In genomic region chr7:150479023-150479716, GRCh38 we compare ENCODE assay signal across 14 cellular contexts.
DNase-seq lines count a peak whose midpoint lies in the region; ATAC-seq lines count a peak whose summit lies in the region.
"Had no signal": no experiment of that assay in that cellular context is flagged by ENCODE, and none has a peak within 500 bp of the region (broad histone marks: within the 10 kb centered on the region; RNA-seq: fewer than 3 reads in every experiment).

No MANE protein-coding gene starts in this region.

- H3K27me3 ChIP-seq in effector memory CD4-positive, alpha-beta T cell (replicated peaks; ENCODE audit: control insufficient read depth, insufficient read depth, low read length, poor library complexity, severe bottlenecking): no peaks in the 10 kb centered on the region
- H3K27me3 ChIP-seq: ascending aorta, left lung had no signal

- peak overlapping the region; percentile 98 for H3K27ac Mint-ChIP-seq in activated T-cell treated with anti-CD3 and anti-CD28 coated beads, Interleukin-2, amount 50 U/mL, for 24 hours
- H3K27ac Mint-ChIP-seq in stimulated activated effector memory CD8-positive, alpha-beta T cell treated with anti-CD3 and anti-CD28 coated beads, Interleukin-12 subunit alpha, Interleukin-12 subunit beta, amount 100 ng/mL, for 72 hours: peak overlapping the region; percentile 79
- H3K27ac Mint-ChIP-seq: H9 had no signal

- no peak overlapping the region for H3K4me3 ChIP-seq in effector memory CD4-positive, alpha-beta T cell (ENCODE audit: insufficient read depth, low read depth, low read length, poor library complexity, severe bottlenecking)
- H3K4me3 ChIP-seq: ascending aorta, left lung had no signal

- H3K9me3 ChIP-seq in effector memory CD4-positive, alpha-beta T cell (ENCODE audit: control insufficient read depth, low read length): no peaks in the 10 kb centered on the region
- H3K9me3 ChIP-seq: ascending aorta, left lung had no signal

- no peak for DNase-seq in activated T-cell treated with anti-CD3 and anti-CD28 coated beads, Interleukin-2, amount 50 U/mL, for 24 hours
- DNase-seq in activated T-cell treated with anti-CD3 and anti-CD28 coated beads, Interleukin-2, amount 50 U/mL, for 48 hours: no peak
- DNase-seq in T follicular helper cell (ENCODE audit: low read depth): peak; percentile 37
- DNase-seq in effector memory CD4-positive, alpha-beta T cell: peak in 1 of 3 donors; percentile 43
- no peak for DNase-seq in stimulated activated effector memory CD8-positive, alpha-beta T cell treated with anti-CD3 and anti-CD28 coated beads, Interleukin-12 subunit alpha, Interleukin-12 subunit beta, amount 100 ng/mL, for 72 hours (ENCODE audit: low spot score in 2 of 2)
- no peak for DNase-seq in NCI-H146 treated with DMSO at 0.1 percent for 48 hours (lab: John Stamatoyannopoulos, UW; ENCODE audit: unreplicated experiment)
- no peak for DNase-seq in ecto neural progenitor cell (ENCODE audit: low spot score)
- DNase-seq: activated CD4-positive, CD25-positive, alpha-beta regulatory T cell; effector CD8-positive, alpha-beta T cell; H9; left lung; NCI-H526 had no signal

- peak overlapping the region; percentile 10 for H3K4me3 Mint-ChIP-seq in activated T-cell treated with anti-CD3 and anti-CD28 coated beads, Interleukin-2, amount 50 U/mL, for 24 hours
- H3K4me3 Mint-ChIP-seq in stimulated activated effector memory CD8-positive, alpha-beta T cell treated with anti-CD3 and anti-CD28 coated beads, Interleukin-12 subunit alpha, Interleukin-12 subunit beta, amount 100 ng/mL, for 72 hours: no peak overlapping the region
- H3K4me3 Mint-ChIP-seq: H9 had no signal

- ATAC-seq in stimulated activated effector memory CD8-positive, alpha-beta T cell treated with anti-CD3 and anti-CD28 coated beads, Interleukin-12 subunit alpha, Interleukin-12 subunit beta, amount 100 ng/mL, for 72 hours: peak; percentile 60
- ATAC-seq in HG03460 (IDR thresholded peaks at IDR 0.05; ENCODE audit: unreplicated experiment): no peak
- ATAC-seq: left lung had no signal

- peaks cover 91% of the 10 kb centered on the region for H3K4me1 Mint-ChIP-seq in activated T-cell treated with anti-CD3 and anti-CD28 coated beads, Interleukin-2, amount 50 U/mL, for 24 hours (ENCODE audit: low read depth)
- peaks cover 86% of the 10 kb centered on the region for H3K4me1 Mint-ChIP-seq in stimulated activated effector memory CD8-positive, alpha-beta T cell treated with anti-CD3 and anti-CD28 coated beads, Interleukin-12 subunit alpha, Interleukin-12 subunit beta, amount 100 ng/mL, for 72 hours

- peaks cover 48% of the 10 kb centered on the region for H3K36me3 Mint-ChIP-seq in activated T-cell treated with anti-CD3 and anti-CD28 coated beads, Interleukin-2, amount 50 U/mL, for 24 hours (ENCODE audit: low read depth)
- peaks cover 23% of the 10 kb centered on the region for H3K36me3 Mint-ChIP-seq in stimulated activated effector memory CD8-positive, alpha-beta T cell treated with anti-CD3 and anti-CD28 coated beads, Interleukin-12 subunit alpha, Interleukin-12 subunit beta, amount 100 ng/mL, for 72 hours

- no peaks in the 10 kb centered on the region for H3K27me3 Mint-ChIP-seq in activated T-cell treated with anti-CD3 and anti-CD28 coated beads, Interleukin-2, amount 50 U/mL, for 24 hours

- peaks cover 9% of the 10 kb centered on the region for H3K9me3 Mint-ChIP-seq in activated T-cell treated with anti-CD3 and anti-CD28 coated beads, Interleukin-2, amount 50 U/mL, for 24 hours
- H3K9me3 Mint-ChIP-seq in stimulated activated effector memory CD8-positive, alpha-beta T cell treated with anti-CD3 and anti-CD28 coated beads, Interleukin-12 subunit alpha, Interleukin-12 subunit beta, amount 100 ng/mL, for 72 hours: no peaks in the 10 kb centered on the region

- peaks cover 76% of the 10 kb centered on the region for H3K4me1 ChIP-seq in effector memory CD4-positive, alpha-beta T cell (ENCODE audit: control insufficient read depth, insufficient read depth, low read length, poor library complexity, severe bottlenecking)
- H3K4me1 ChIP-seq: ascending aorta had no signal

- peak overlapping the region; percentile 81 for H3K27ac ChIP-seq in effector memory CD4-positive, alpha-beta T cell (ENCODE audit: insufficient read depth, low read length, poor library complexity, severe bottlenecking)
- H3K27ac ChIP-seq: ascending aorta had no signal

- peaks cover 25% of the 10 kb centered on the region for H3K36me3 ChIP-seq in effector memory CD4-positive, alpha-beta T cell (ENCODE audit: control insufficient read depth, insufficient read depth, low read length)
- H3K36me3 ChIP-seq: ascending aorta had no signal
